7 cellular contexts compared by ENCODE assay signal in the genomic region with DNA sequence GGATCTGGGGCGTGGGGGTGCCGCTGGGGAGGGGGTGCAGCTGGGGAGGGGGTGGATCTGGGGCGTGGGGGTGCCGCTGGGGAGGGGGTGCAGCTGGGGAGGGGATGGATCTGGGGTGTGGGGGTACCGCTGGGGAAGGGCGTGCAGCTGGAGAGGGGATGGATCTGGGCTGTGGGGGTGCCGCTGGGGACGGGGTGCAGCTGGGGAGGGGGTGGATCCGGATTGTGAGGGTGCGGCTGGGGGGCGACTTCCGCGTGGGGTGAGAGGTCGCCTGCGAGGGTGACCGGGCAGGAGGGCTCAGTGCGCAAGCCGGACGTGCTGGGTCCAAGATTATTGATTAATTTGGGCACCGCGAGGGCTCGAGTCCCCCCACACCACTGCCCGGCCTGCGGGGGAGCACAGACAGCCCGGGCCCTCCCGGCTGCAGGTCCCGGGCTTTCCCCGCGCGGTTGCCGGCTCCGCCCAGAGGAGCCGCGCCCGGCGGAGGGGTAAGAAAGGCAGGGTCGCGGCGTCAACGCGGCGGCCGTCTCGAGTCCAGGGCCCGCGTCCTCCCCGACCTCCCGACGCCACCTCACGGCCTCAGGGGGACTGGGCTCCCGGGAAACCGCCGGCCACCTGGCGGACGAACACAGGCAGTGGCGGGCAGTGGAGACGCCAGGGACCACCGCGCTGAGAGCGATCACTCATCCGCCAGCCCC. TPM values are rescaled to one million over a fixed set of nuclear protein-coding genes. Genes with fewer than 3 reads are reported as not detected.
DNase-seq lines count a peak whose midpoint lies in the region; ATAC-seq and TF ChIP-seq lines count a peak whose summit lies in the region.

No MANE protein-coding gene starts in this region.

- BruUV-seq in PC-3 (replicated peaks; lab: Mats Ljungman, UMichigan): no TSS peak

- POLR2A ChIA-PET in GM10248 (lab: Yijun Ruan, JAX): no interaction called here
- POLR2A ChIA-PET in PC-3 (lab: Charles Lee; ENCODE audit: unreplicated experiment): interaction anchor here (0.6 to 1.3 kb wide), 2 partner anchors 54 to 105 kb away, joined by 4 to 21 read pairs; a partner anchor contains a TSS

- H3K27me3 ChIP-seq in HUES64 (ENCODE audit: insufficient read depth, low read length) (no peaks in the 10 kb centered on the region), PC-3 (ENCODE audit: low read length) (no peaks in the 10 kb centered on the region), testis (no peaks in the 10 kb centered on the region)

- H3K4me3 ChIP-seq in HUES64 (ENCODE audit: low read length) (peak overlapping the region; percentile 68), PC-3 (ENCODE audit: low read length) (peak overlapping the region; percentile 66), lower leg skin (ENCODE audit: low read depth, poor library complexity, severe bottlenecking) (peak overlapping the region; percentile 51), testis (peak overlapping the region; percentile 71 to 83)

- CTCF ChIA-PET in GM10248 (lab: Yijun Ruan, JAX) (interaction anchor here (0.6 to 1.6 kb wide), 2 partner anchors 11 to 27 kb away, joined by 3 to 5 read pairs; a partner anchor contains a TSS), PC-3 (lab: Charles Lee) (interaction anchor here (0.6 to 1.3 kb wide), 2 partner anchors 16 to 264 kb away, joined by 5 to 10 read pairs; no protein-coding TSS in a partner anchor)

- H2AFZ ChIP-seq in PC-3 (ENCODE audit: low read length): peak overlapping the region; percentile 67; the same call in 1 of the 2 replicates

- H3K27ac ChIP-seq in HUES64 (ENCODE audit: low read depth, low read length): no peak overlapping the region
- H3K27ac ChIP-seq in PC-3 (ENCODE audit: low read length): no peak overlapping the region
- H3K27ac ChIP-seq in caudate nucleus (ENCODE audit: low read depth, low read length): peak overlapping the region; percentile 62
- peak overlapping the region; percentile 80 to 81 for H3K27ac ChIP-seq in testis

- WGBS in HUES64: 2% methylated on average over 59 of the region's 61 CpGs
- 0% methylated on average over 21 to 24 of the region's 61 CpGs for WGBS in lower leg skin, 2 donors
- 0% methylated on average over 17 to 58 of the region's 61 CpGs for WGBS in testis, 2 donors

- peak overlapping the region; percentile 83 for H3K4me2 ChIP-seq in PC-3 (ENCODE audit: low read length)

- intact Hi-C loops in PC-3 (cut with micrococcal nuclease) (loop anchor here (1.0 to 10.0 kb wide), 2 partner anchors 16 to 54 kb away; a partner anchor contains a TSS), lower leg skin (cut with DNase I; ENCODE audit: low total_unique reads) (no loop called here), testis (cut with DNase I; ENCODE audit: low total_unique reads) (no loop called here)

- peak overlapping the region; percentile 36; the same call in 1 of the 2 replicates for H3K9ac ChIP-seq in HUES64 (ENCODE audit: low read depth, low read length)
- peak overlapping the region; percentile 48 for H3K9ac ChIP-seq in PC-3 (ENCODE audit: low read length)

- ATAC-seq in GM21576 (IDR thresholded peaks at IDR 0.05; ENCODE audit: unreplicated experiment) (peak; percentile 45), PC-3 (peak; percentile 64)

- peaks cover 6% of the 10 kb centered on the region; the same call in 1 of the 2 replicates for H3K9me3 ChIP-seq in HUES64 (ENCODE audit: insufficient read depth, low read depth, low read length)
- no peaks in the 10 kb centered on the region for H3K9me3 ChIP-seq in PC-3 (ENCODE audit: low read length)
- H3K9me3 ChIP-seq in testis: no peaks in the 10 kb centered on the region

- TF ChIP-seq CTCF in GM10248 (IDR thresholded peaks at IDR 0.05; ENCODE audit: control extremely low read depth, extremely low read depth, low read depth, missing control alignments) (peak; percentile 53), PC-3 (conservative IDR thresholded peaks at IDR 0.05; ENCODE audit: low read depth, low read length) (peak; percentile 30; the same call in 1 of the 2 replicates), lower leg skin (IDR thresholded peaks at IDR 0.05) (peak in 1 of 3 donors; percentile 55), testis (IDR thresholded peaks at IDR 0.05) (peak in 2 of 3 experiments; percentile 19 to 60)

- H3F3A ChIP-seq in PC-3 (ENCODE audit: low read length, unreplicated experiment): no peaks in the 10 kb centered on the region

- H3K79me2 ChIP-seq in PC-3 (ENCODE audit: low read length): peaks cover 16% of the 10 kb centered on the region

- no peak for TF ChIP-seq POLR2A in lower leg skin (IDR thresholded peaks at IDR 0.05)
- no peak for TF ChIP-seq POLR2A in testis (IDR thresholded peaks at IDR 0.05)

- H3K4me1 ChIP-seq in HUES64 (ENCODE audit: insufficient read depth, low read length) (0 out of 2 replicates have a peak, but pooled peaks cover 2% of the 10 kb centered on the region), PC-3 (ENCODE audit: insufficient read depth, low read length) (peaks cover 7% of the 10 kb centered on the region), testis (peaks cover 9% of the 10 kb centered on the region)

- DNase-seq in GM10248 (ENCODE audit: extremely low spot score) (no peak), PC-3 (peak; percentile 68), caudate nucleus (lab: John Stamatoyannopoulos, UW) (peak in 14 of 61 donors; percentile 41 to 95 (median 70)), lower leg skin (ENCODE audit: low spot score in 2 of 2) (peak; percentile 44 to 89), testis (no peak)

- no peaks in the 10 kb centered on the region for H3K9me2 ChIP-seq in PC-3 (replicated peaks; ENCODE audit: low read length)

- H3K36me3 ChIP-seq in HUES64 (ENCODE audit: insufficient read depth, low read length) (peaks cover 22% of the 10 kb centered on the region), PC-3 (ENCODE audit: low read depth, low read length) (no peaks in the 10 kb centered on the region; the same call in 1 of the 2 replicates), testis (ENCODE audit: low read depth, missing control alignments) (no peaks in the 10 kb centered on the region)

- no peaks in the 10 kb centered on the region for H4K20me1 ChIP-seq in PC-3 (ENCODE audit: low read length)

RNA-seq across cellular contexts. Expression of a gene that starts 0.6 kb away (rescaled TPM):
- 27.5 TPM for polyA plus RNA-seq in HUES64 (2013, experiment 1 of 2)
- polyA plus RNA-seq in HUES64 (2013, experiment 2 of 2): 28.0 TPM
- total RNA-seq in PC-3 (2014; rRNA removed) (159 and 193 TPM in 2 replicates), lower leg skin (10 to 100 TPM; 54.6 to 61.8 (median 58.5) TPM), testis (10 to 100 TPM; 29.8 to 55.0 TPM)
- 25.9 TPM for polyA plus RNA-seq in testis (ENCODE audit: insufficient read depth, low read depth, low replicate concordance)

RNA-seq across cellular contexts. Expression of a gene that starts 0.9 kb away (rescaled TPM):
- polyA plus RNA-seq in HUES64 (2013, experiment 1 of 2): 0.45 TPM
- 0.63 TPM for polyA plus RNA-seq in HUES64 (2013, experiment 2 of 2)
- 0.77 and 0.81 TPM in 2 replicates for total RNA-seq in PC-3 (2014; rRNA removed)
- total RNA-seq in lower leg skin: 10 to 100 TPM; 24.1 to 44.3 (median 28.2) TPM
- 10 to 100 TPM; 10.9 to 17.8 TPM for total RNA-seq in testis
- polyA plus RNA-seq in testis (ENCODE audit: insufficient read depth, low read depth, low replicate concordance): 4.2 TPM

RNA-seq across cellular contexts. Expression of a gene that starts 27.6 kb away (rescaled TPM):
- 32.8 TPM for polyA plus RNA-seq in HUES64 (2013, experiment 1 of 2)
- 26.6 TPM for polyA plus RNA-seq in HUES64 (2013, experiment 2 of 2)
- total RNA-seq in PC-3 (2014; rRNA removed) (35.1 and 40.9 TPM in 2 replicates), lower leg skin (10 to 100 TPM; 27.5 to 46.0 (median 34.7) TPM), testis (10 to 100 TPM; 61.8 to 92.5 TPM)
- 34.7 TPM for polyA plus RNA-seq in testis (ENCODE audit: insufficient read depth, low read depth, low replicate concordance)

RNA-seq across cellular contexts. Expression of a gene that starts 39.2 kb away (rescaled TPM):
- 45.6 TPM for polyA plus RNA-seq in HUES64 (2013, experiment 1 of 2)
- polyA plus RNA-seq in HUES64 (2013, experiment 2 of 2): 37.4 TPM
- 39.5 and 42.6 TPM in 2 replicates for total RNA-seq in PC-3 (2014; rRNA removed)
- 10 to 100 TPM; 26.1 to 40.5 (median 38.1) TPM for total RNA-seq in lower leg skin
- 10 to 100 TPM; 73.8 to 81.0 TPM for total RNA-seq in testis
- 72.2 TPM for polyA plus RNA-seq in testis (ENCODE audit: insufficient read depth, low read depth, low replicate concordance)

RNA-seq across cellular contexts. Expression of a gene that starts 54.4 kb away (rescaled TPM):
- polyA plus RNA-seq in HUES64 (2013, experiment 1 of 2): 12.5 TPM
- polyA plus RNA-seq in HUES64 (2013, experiment 2 of 2): 12.9 TPM
- total RNA-seq in PC-3 (2014; rRNA removed) (77.5 and 78.0 TPM in 2 replicates), lower leg skin (100 to 1,000 TPM in 2 of 4 donors, 10 to 100 TPM in 2; 69.4 to 161 (median 91.9) TPM), testis (10 to 100 TPM; 38.2 to 47.6 TPM)
- polyA plus RNA-seq in testis (ENCODE audit: insufficient read depth, low read depth, low replicate concordance): 36.8 TPM

Comparison
In these comparisons a context has a peak if more than half of its experiments do, and no peak if none do; other contexts are left out.
1. DNase-seq: peak in PC-3 (single experiment) and lower leg skin (2 of 2); none in GM10248 (single experiment) and testis (single experiment).
2. H3K27ac ChIP-seq: peak in caudate nucleus (single experiment) and testis (2 of 2); none in HUES64 (single experiment) and PC-3 (single experiment).
3. Peak in every context shown above with its lines, with median percentiles within 50 percentile points of each other: H3K4me3 ChIP-seq.